In the genomic region with DNA sequence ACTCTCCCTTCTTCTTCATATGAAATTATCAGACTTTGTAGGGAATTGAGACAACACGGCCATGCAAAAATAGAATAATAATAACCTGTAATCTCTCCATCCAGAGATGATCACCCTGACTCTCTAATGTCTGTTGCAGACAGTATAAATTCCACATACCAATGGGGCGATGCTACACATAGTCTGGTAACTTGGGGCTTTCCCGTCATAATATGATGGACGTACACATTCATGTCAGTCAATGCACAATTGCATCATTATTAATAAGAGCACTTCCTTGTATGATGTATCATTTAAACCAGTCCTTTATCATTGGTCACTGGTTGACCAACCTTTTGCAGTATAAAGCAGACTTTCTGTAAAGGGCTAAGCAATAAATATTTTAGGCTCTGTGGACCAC, we compare ENCODE assay signal across 2 cellular contexts.
A peak's percentile ranks its signal among the peaks of the same experiment; 100 is the strongest.
TF ChIP-seq lines count a peak whose summit lies in the region.

No MANE protein-coding gene starts in this region.

TF ChIP-seq in SK-N-SH, 30 proteins besides CTCF, POLR2A, EP300 and RAD21:
- TF ChIP-seq REST (IDR thresholded peaks at IDR 0.05; ENCODE audit: low read depth, low read length) (no peak), MXI1 (IDR thresholded peaks at IDR 0.05; ENCODE audit: low read depth, low read length) (no peak), RFX5 (IDR thresholded peaks at IDR 0.05; ENCODE audit: low read length) (no peak)
- TF ChIP-seq, protein P1, sequence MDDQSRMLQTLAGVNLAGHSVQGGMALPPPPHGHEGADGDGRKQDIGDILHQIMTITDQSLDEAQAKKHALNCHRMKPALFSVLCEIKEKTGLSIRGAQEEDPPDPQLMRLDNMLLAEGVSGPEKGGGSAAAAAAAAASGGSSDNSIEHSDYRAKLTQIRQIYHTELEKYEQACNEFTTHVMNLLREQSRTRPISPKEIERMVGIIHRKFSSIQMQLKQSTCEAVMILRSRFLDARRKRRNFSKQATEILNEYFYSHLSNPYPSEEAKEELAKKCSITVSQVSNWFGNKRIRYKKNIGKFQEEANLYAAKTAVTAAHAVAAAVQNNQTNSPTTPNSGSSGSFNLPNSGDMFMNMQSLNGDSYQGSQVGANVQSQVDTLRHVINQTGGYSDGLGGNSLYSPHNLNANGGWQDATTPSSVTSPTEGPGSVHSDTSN (IDR thresholded peaks at IDR 0.05), result peak; percentile 63

TF ChIP-seq in SK-N-SH treated with all-trans-retinoic acid at 6 μM for 48 hours, 23 proteins besides CTCF, POLR2A, EP300 and RAD21 (continued from another document):
- no peak for TF ChIP-seq PATZ1 (CRISPR knock-in tag; IDR thresholded peaks at IDR 0.05; ENCODE audit: borderline replicate concordance)
- TF ChIP-seq ZFP3 (CRISPR knock-in tag; IDR thresholded peaks at IDR 0.05), result no peak
- TF ChIP-seq ARNTL (CRISPR knock-in tag; IDR thresholded peaks at IDR 0.05; ENCODE audit: borderline replicate concordance, low read depth), result no peak
- TF ChIP-seq, protein P2, sequence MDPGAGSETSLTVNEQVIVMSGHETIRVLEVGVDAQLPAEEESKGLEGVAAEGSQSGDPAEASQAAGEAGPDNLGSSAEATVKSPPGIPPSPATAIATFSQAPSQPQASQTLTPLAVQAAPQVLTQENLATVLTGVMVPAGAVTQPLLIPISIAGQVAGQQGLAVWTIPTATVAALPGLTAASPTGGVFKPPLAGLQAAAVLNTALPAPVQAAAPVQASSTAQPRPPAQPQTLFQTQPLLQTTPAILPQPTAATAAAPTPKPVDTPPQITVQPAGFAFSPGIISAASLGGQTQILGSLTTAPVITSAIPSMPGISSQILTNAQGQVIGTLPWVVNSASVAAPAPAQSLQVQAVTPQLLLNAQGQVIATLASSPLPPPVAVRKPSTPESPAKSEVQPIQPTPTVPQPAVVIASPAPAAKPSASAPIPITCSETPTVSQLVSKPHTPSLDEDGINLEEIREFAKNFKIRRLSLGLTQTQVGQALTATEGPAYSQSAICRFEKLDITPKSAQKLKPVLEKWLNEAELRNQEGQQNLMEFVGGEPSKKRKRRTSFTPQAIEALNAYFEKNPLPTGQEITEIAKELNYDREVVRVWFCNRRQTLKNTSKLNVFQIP (CRISPR knock-in tag; IDR thresholded peaks at IDR 0.05; ENCODE audit: borderline replicate concordance, low read depth), result no peak
- no peak for TF ChIP-seq CSDC2 (CRISPR knock-in tag; IDR thresholded peaks at IDR 0.05)
- no peak for TF ChIP-seq RARB (CRISPR knock-in tag; IDR thresholded peaks at IDR 0.05)
- no peak for TF ChIP-seq TOX (CRISPR knock-in tag; IDR thresholded peaks at IDR 0.05; ENCODE audit: borderline replicate concordance)
- no peak for TF ChIP-seq ZNF70 (CRISPR knock-in tag; IDR thresholded peaks at IDR 0.05)
- TF ChIP-seq, protein P3, sequence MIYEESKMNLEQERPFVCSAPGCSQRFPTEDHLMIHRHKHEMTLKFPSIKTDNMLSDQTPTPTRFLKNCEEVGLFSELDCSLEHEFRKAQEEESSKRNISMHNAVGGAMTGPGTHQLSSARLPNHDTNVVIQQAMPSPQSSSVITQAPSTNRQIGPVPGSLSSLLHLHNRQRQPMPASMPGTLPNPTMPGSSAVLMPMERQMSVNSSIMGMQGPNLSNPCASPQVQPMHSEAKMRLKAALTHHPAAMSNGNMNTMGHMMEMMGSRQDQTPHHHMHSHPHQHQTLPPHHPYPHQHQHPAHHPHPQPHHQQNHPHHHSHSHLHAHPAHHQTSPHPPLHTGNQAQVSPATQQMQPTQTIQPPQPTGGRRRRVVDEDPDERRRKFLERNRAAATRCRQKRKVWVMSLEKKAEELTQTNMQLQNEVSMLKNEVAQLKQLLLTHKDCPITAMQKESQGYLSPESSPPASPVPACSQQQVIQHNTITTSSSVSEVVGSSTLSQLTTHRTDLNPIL (CRISPR knock-in tag; IDR thresholded peaks at IDR 0.05; ENCODE audit: low read depth), result no peak
- TF ChIP-seq TCF4 (CRISPR knock-in tag; IDR thresholded peaks at IDR 0.05; ENCODE audit: borderline replicate concordance), result no peak
- no peak for TF ChIP-seq BACH2 (CRISPR knock-in tag; IDR thresholded peaks at IDR 0.05; ENCODE audit: borderline replicate concordance)
- no peak for TF ChIP-seq GLIS3 (CRISPR knock-in tag; IDR thresholded peaks at IDR 0.05)
- TF ChIP-seq ISL1 (CRISPR knock-in tag; IDR thresholded peaks at IDR 0.05), result no peak
- TF ChIP-seq ZNF8 (CRISPR knock-in tag; IDR thresholded peaks at IDR 0.05), result no peak
- no peak for TF ChIP-seq SNAI2 (CRISPR knock-in tag; IDR thresholded peaks at IDR 0.05)
